Comparison of ENCODE assay signal across 18 cellular contexts in genomic region chr4:96593422-96593821, GRCh38.
DNase-seq lines count a peak whose midpoint lies in the region; ATAC-seq, FAIRE-seq and TF ChIP-seq lines count a peak whose summit lies in the region.
"Had no signal": no experiment of that assay in that cellular context is flagged by ENCODE, and none has a peak within 500 bp of the region (broad histone marks: within the 10 kb centered on the region; RNA-seq: fewer than 3 reads in every experiment).

No MANE protein-coding gene starts in this region.

- H3K9me3 ChIP-seq in cardiac muscle cell (ENCODE audit: low read depth) (no peaks in the 10 kb centered on the region), right atrium auricular region (no peaks in the 10 kb centered on the region)
- H3K9me3 ChIP-seq: upper lobe of left lung had no signal

- H3K36me3 Mint-ChIP-seq in activated T-helper 17 cell treated with anti-CD3 and anti-CD28 coated beads, Interleukin-2, amount 50 U/mL, for 72 hours (ENCODE audit: low read depth) = no peaks in the 10 kb centered on the region
- H3K36me3 Mint-ChIP-seq: activated CD8-positive, alpha-beta memory T cell treated with anti-CD3 and anti-CD28 coated beads, Interleukin-2, amount 10 ng/mL, durations not matched to agents 7 days and 5 days; CD14-positive monocyte had no signal

- H3K4me1 ChIP-seq in cardiac muscle cell (ENCODE audit: low read depth) (peaks cover 17% of the 10 kb centered on the region), right atrium auricular region (no peaks in the 10 kb centered on the region)
- H3K4me1 ChIP-seq: upper lobe of left lung had no signal

- H3K27ac Mint-ChIP-seq in activated T-helper 17 cell treated with anti-CD3 and anti-CD28 coated beads, Interleukin-2, amount 50 U/mL, for 72 hours = no peak overlapping the region
- H3K27ac Mint-ChIP-seq: activated CD8-positive, alpha-beta memory T cell treated with anti-CD3 and anti-CD28 coated beads, Interleukin-2, amount 10 ng/mL, durations not matched to agents 7 days and 5 days; CD14-positive monocyte had no signal

- H3K4me1 Mint-ChIP-seq in activated T-helper 17 cell treated with anti-CD3 and anti-CD28 coated beads, Interleukin-2, amount 50 U/mL, for 72 hours = no peaks in the 10 kb centered on the region
- H3K4me1 Mint-ChIP-seq: activated CD8-positive, alpha-beta memory T cell treated with anti-CD3 and anti-CD28 coated beads, Interleukin-2, amount 10 ng/mL, durations not matched to agents 7 days and 5 days; CD14-positive monocyte had no signal

- H3K27me3 Mint-ChIP-seq in activated T-helper 17 cell treated with anti-CD3 and anti-CD28 coated beads, Interleukin-2, amount 50 U/mL, for 72 hours = no peaks in the 10 kb centered on the region
- H3K27me3 Mint-ChIP-seq: activated CD8-positive, alpha-beta memory T cell treated with anti-CD3 and anti-CD28 coated beads, Interleukin-2, amount 10 ng/mL, durations not matched to agents 7 days and 5 days had no signal

- no peaks in the 10 kb centered on the region for H3K36me3 ChIP-seq in cardiac muscle cell
- H3K36me3 ChIP-seq in right atrium auricular region = no peaks in the 10 kb centered on the region
- H3K36me3 ChIP-seq: upper lobe of left lung had no signal

- no peak overlapping the region for H3K4me3 Mint-ChIP-seq in activated T-helper 17 cell treated with anti-CD3 and anti-CD28 coated beads, Interleukin-2, amount 50 U/mL, for 72 hours
- H3K4me3 Mint-ChIP-seq: activated CD8-positive, alpha-beta memory T cell treated with anti-CD3 and anti-CD28 coated beads, Interleukin-2, amount 10 ng/mL, durations not matched to agents 7 days and 5 days; CD14-positive monocyte had no signal

- peak in 1 of 2 donors; percentile 28 for DNase-seq in cardiac muscle cell (ENCODE audit: low read depth in 1 of 2, low spot score in 1 of 2)
- DNase-seq in right atrium auricular region (ENCODE audit: low spot score) = no peak
- peak; percentile 47 for DNase-seq in NCI-H774 (lab: John Stamatoyannopoulos, UW)
- DNase-seq in globus pallidus (ENCODE audit: low spot score) = peak; percentile 0
- DNase-seq in activated CD4-positive, CD25-positive, alpha-beta regulatory T cell (lab: John Stamatoyannopoulos, UW) = no peak
- no peak for DNase-seq in frontal cortex (ENCODE audit: low spot score in 2 of 2)
- DNase-seq: activated CD8-positive, alpha-beta memory T cell treated with anti-CD3 and anti-CD28 coated beads, Interleukin-2, amount 10 ng/mL, durations not matched to agents 7 days and 5 days; activated gamma-delta T cell treated with Interleukin-2 at 50 U/mL for 16 hours; amygdala; occipital lobe; upper lobe of left lung had no signal

- H3K4me3 ChIP-seq in cardiac muscle cell (no peak overlapping the region), right atrium auricular region (no peak overlapping the region)
- H3K4me3 ChIP-seq: smooth muscle cell, upper lobe of left lung had no signal

- TF ChIP-seq CTCF in cardiac muscle cell (IDR thresholded peaks at IDR 0.05; ENCODE audit: low read depth, low read length) (no peak), right atrium auricular region (IDR thresholded peaks at IDR 0.05) (no peak)

- ATAC-seq in HG02623 (IDR thresholded peaks at IDR 0.05; ENCODE audit: unreplicated experiment) = no peak
- no peak for ATAC-seq in activated T-helper 17 cell treated with anti-CD3 and anti-CD28 coated beads, Interleukin-2, amount 50 U/mL, for 72 hours (replicated peaks)
- ATAC-seq: activated CD4-positive, CD25-positive, alpha-beta regulatory T cell treated with anti-CD3 and anti-CD28 coated beads, Interleukin-2, amount 50 U/mL, for 24 hours; activated CD8-positive, alpha-beta memory T cell treated with anti-CD3 and anti-CD28 coated beads, Interleukin-2, amount 10 ng/mL, durations not matched to agents 7 days and 5 days; Right ventricle myocardium inferior had no signal

- no peak for FAIRE-seq in frontal cortex (lab: Jason Lieb, UNC)
- FAIRE-seq: colon had no signal

- H3K9me3 Mint-ChIP-seq in activated T-helper 17 cell treated with anti-CD3 and anti-CD28 coated beads, Interleukin-2, amount 50 U/mL, for 72 hours = peaks cover 4% of the 10 kb centered on the region

- no peaks in the 10 kb centered on the region for H3K27me3 ChIP-seq in cardiac muscle cell
- H3K27me3 ChIP-seq in right atrium auricular region = no peaks in the 10 kb centered on the region
- H3K27me3 ChIP-seq: upper lobe of left lung had no signal

- H3K27ac ChIP-seq in cardiac muscle cell = peak overlapping the region; percentile 58
- H3K27ac ChIP-seq in right atrium auricular region = no peak overlapping the region
- H3K27ac ChIP-seq: upper lobe of left lung had no signal

Comparison
In these comparisons a context has a peak if more than half of its experiments do, and no peak if none do; other contexts are left out.
1. DNase-seq: peak in NCI-H774 (single experiment) and globus pallidus (single experiment); none in right atrium auricular region (single experiment), activated CD4-positive, CD25-positive, alpha-beta regulatory T cell (0 of 4) and frontal cortex (0 of 2).